ENCODE assay signal across 1 cellular context in genomic region chr18:22219568-22220355, GRCh38.
TF ChIP-seq lines count a peak whose summit lies in the region.

No MANE protein-coding gene starts in this region.

TF ChIP-seq in WTC11, 78 proteins besides CTCF, POLR2A, EP300 and RAD21 (continued from another document):
- TF ChIP-seq KAT7 (CRISPR knock-in tag; IDR thresholded peaks at IDR 0.05; ENCODE audit: borderline replicate concordance) (no peak), MAX (CRISPR knock-in tag; IDR thresholded peaks at IDR 0.05) (no peak), GTF2I (CRISPR knock-in tag; conservative IDR thresholded peaks at IDR 0.05) (no peak), ETV6 (CRISPR knock-in tag; IDR thresholded peaks at IDR 0.05) (no peak)
